In genomic region chr5:453725-454481, GRCh38 we compare ENCODE assay signal across 1 cellular context.
TF ChIP-seq lines count a peak whose summit lies in the region.

No MANE protein-coding gene starts in this region.

TF ChIP-seq in HepG2, 621 proteins besides CTCF, POLR2A, EP300 and RAD21:
- TF ChIP-seq ZNF546 (CRISPR knock-in tag; conservative IDR thresholded peaks at IDR 0.05) (no peak), TCF7L2 (IDR thresholded peaks at IDR 0.05; ENCODE audit: low read depth, low read length) (no peak), ZC3H13 (CRISPR knock-in tag; IDR thresholded peaks at IDR 0.05) (no peak), ZNF335 (CRISPR knock-in tag; IDR thresholded peaks at IDR 0.05) (no peak), RARA (CRISPR knock-in tag; IDR thresholded peaks at IDR 0.05) (no peak)
